8 cellular contexts compared by ENCODE assay signal in genomic region chr7:150686030-150686626, GRCh38. TPM values are rescaled to one million over a fixed set of nuclear protein-coding genes. Genes with fewer than 3 reads are reported as not detected.
DNase-seq lines count a peak whose midpoint lies in the region; TF ChIP-seq lines count a peak whose summit lies in the region.

No MANE protein-coding gene starts in this region.

- H3K4me1 Mint-ChIP-seq in dendritic cell treated with granulocyte-macrophage colony-stimulating factor and Interleukin-4, amounts not matched to agents 40 ng/mL and 50 ng/mL, for 4 days (ENCODE audit: low read depth), result peaks cover 64% of the 10 kb centered on the region

- no peaks in the 10 kb centered on the region for H3K9me3 ChIP-seq in osteoblast (ENCODE audit: low read depth, low read length)

- H3K4me1 ChIP-seq in osteoblast (ENCODE audit: insufficient read depth, low read length), result no peaks in the 10 kb centered on the region

- H2AFZ ChIP-seq in osteoblast (ENCODE audit: low read length), result peak overlapping the region; percentile 76

- in situ Hi-C loops in KBM-7 (cut with MboI; ENCODE audit: low pct_unique_long_range_greater_than_20kb, low sequenced_read_pairs), result no loop called here

- H3K4me2 ChIP-seq in osteoblast (ENCODE audit: insufficient read depth, low read length), result peak overlapping the region; percentile 75

- H4K20me1 ChIP-seq in osteoblast (ENCODE audit: insufficient read depth, low read length), result no peaks in the 10 kb centered on the region

- H3K36me3 ChIP-seq in osteoblast (ENCODE audit: insufficient read depth, low read length), result no peaks in the 10 kb centered on the region

- H3K27ac Mint-ChIP-seq in dendritic cell treated with granulocyte-macrophage colony-stimulating factor and Interleukin-4, amounts not matched to agents 40 ng/mL and 50 ng/mL, for 4 days, result peak overlapping the region; percentile 93

- H3K79me2 ChIP-seq in osteoblast (ENCODE audit: insufficient read depth, low read length), result no peaks in the 10 kb centered on the region

- intact Hi-C loops in dendritic cell treated with granulocyte-macrophage colony-stimulating factor and Interleukin-4, amounts not matched to agents 40 ng/mL and 50 ng/mL, for 4 days (cut with micrococcal nuclease), result loop anchor here (5.0 kb wide), 1 partner anchor 234 kb away; the partner anchor contains the start of gene GIMAP8

- H3K4me3 ChIP-seq in osteoblast (ENCODE audit: insufficient read depth, low read length), result peak overlapping the region; percentile 62

- DNase-seq in activated CD4-positive, alpha-beta T cell treated with anti-CD3 and anti-CD28 coated beads, Interleukin-2, amount 50 U/mL, for 48 hours, result peak; percentile 23 to 46
- no peak for DNase-seq in activated CD4-positive, alpha-beta T cell treated with anti-CD3 and anti-CD28 coated beads for 4 hours
- DNase-seq in KBM-7, result peak; percentile 43
- no peak for DNase-seq in osteoblast (ENCODE audit: insufficient read length, low spot score, missing footprints)
- no peak for DNase-seq in DMS 273 (lab: John Stamatoyannopoulos, UW; ENCODE audit: unreplicated experiment)
- no peak for DNase-seq in iPS-NIHi7 (ENCODE audit: extremely low spot score)
- DNase-seq in NCI-H1436 (lab: John Stamatoyannopoulos, UW), result no peak

- H3K27me3 ChIP-seq in osteoblast (ENCODE audit: insufficient read depth, low read length), result no peaks in the 10 kb centered on the region

- no peak for TF ChIP-seq CTCF in osteoblast (IDR thresholded peaks at IDR 0.05; ENCODE audit: extremely low read depth, low read depth, low read length)

- H3K27ac ChIP-seq in osteoblast (ENCODE audit: low read depth, low read length), result no peak overlapping the region

- peaks cover 45% of the 10 kb centered on the region for H3K36me3 Mint-ChIP-seq in dendritic cell treated with granulocyte-macrophage colony-stimulating factor and Interleukin-4, amounts not matched to agents 40 ng/mL and 50 ng/mL, for 4 days (ENCODE audit: low read depth)

- peaks cover 4% of the 10 kb centered on the region for H3K9me3 Mint-ChIP-seq in dendritic cell treated with granulocyte-macrophage colony-stimulating factor and Interleukin-4, amounts not matched to agents 40 ng/mL and 50 ng/mL, for 4 days

- H3K27me3 Mint-ChIP-seq in dendritic cell treated with granulocyte-macrophage colony-stimulating factor and Interleukin-4, amounts not matched to agents 40 ng/mL and 50 ng/mL, for 4 days, result no peaks in the 10 kb centered on the region

- peak overlapping the region; percentile 92 for H3K4me3 Mint-ChIP-seq in dendritic cell treated with granulocyte-macrophage colony-stimulating factor and Interleukin-4, amounts not matched to agents 40 ng/mL and 50 ng/mL, for 4 days

RNA-seq across cellular contexts. Expression of gene GIMAP2, which starts 0.6 kb away (rescaled TPM):
- total RNA-seq in osteoblast, result 8.8 and 9.4 TPM in 2 replicates

RNA-seq across cellular contexts. Expression of gene GIMAP1, which starts 30.3 kb away (rescaled TPM):
- total RNA-seq in osteoblast, result not detected in 2 replicates

RNA-seq across cellular contexts. Expression of gene GIMAP5, which starts 51.1 kb away (rescaled TPM):
- not detected in 2 replicates for total RNA-seq in osteoblast

RNA-seq across cellular contexts. Expression of gene GIMAP6, which starts 53.9 kb away (rescaled TPM):
- total RNA-seq in osteoblast, result 0.36 TPM in 1 of 2 replicates, not detected in the other

Comparison
In these comparisons a context has a peak if more than half of its experiments do, and no peak if none do; other contexts are left out.
1. DNase-seq: peak in activated CD4-positive, alpha-beta T cell treated with anti-CD3 and anti-CD28 coated beads, Interleukin-2, amount 50 U/mL, for 48 hours (2 of 2) and KBM-7 (single experiment); none in activated CD4-positive, alpha-beta T cell treated with anti-CD3 and anti-CD28 coated beads for 4 hours (0 of 2), osteoblast (single experiment), DMS 273 (single experiment), iPS-NIHi7 (single experiment) and NCI-H1436 (single experiment).